ENCODE assay signal across 10 cellular contexts in the genomic region with DNA sequence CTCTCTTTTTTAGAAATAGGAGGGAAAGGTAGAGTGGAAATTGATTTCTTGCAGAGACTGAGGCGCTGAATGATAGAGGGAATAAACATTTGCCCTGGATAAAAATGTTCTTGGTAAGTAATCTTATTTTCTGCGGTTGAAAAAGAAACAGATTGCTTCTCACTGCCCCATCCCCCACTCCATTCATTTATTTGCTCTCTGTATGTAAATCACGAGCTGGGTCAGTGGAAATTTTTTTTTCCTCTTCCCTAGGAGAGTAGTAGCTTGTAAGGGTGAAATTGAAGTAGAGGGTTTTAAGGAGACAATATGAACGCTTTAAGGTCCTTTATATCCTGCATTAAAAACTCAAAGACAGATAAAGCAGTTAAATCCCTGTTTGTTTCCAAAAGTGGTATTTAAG. TPM values are rescaled to one million over a fixed set of nuclear protein-coding genes. Genes with fewer than 3 reads are reported as not detected.
DNase-seq lines count a peak whose midpoint lies in the region; ATAC-seq lines count a peak whose summit lies in the region.
"Had no signal": no experiment of that assay in that cellular context is flagged by ENCODE, and none has a peak within 500 bp of the region (broad histone marks: within the 10 kb centered on the region; RNA-seq: fewer than 3 reads in every experiment).

No MANE protein-coding gene starts in this region.

- no peak for ATAC-seq in GM19455 (IDR thresholded peaks at IDR 0.05; ENCODE audit: unreplicated experiment)
- no peak for ATAC-seq in HG02642 (IDR thresholded peaks at IDR 0.05; ENCODE audit: poor library complexity, unreplicated experiment)
- no peak for ATAC-seq in stimulated activated naive CD8-positive, alpha-beta T cell treated with anti-CD3 and anti-CD28 coated beads, Interleukin-15, Interleukin-2, amounts not matched to agents 100 U/mL and 50 U/mL, for 24 hours

- H3K27me3 ChIP-seq in GM23248 (replicated peaks; ENCODE audit: insufficient read depth) (0 out of 2 replicates have a peak, but pooled peaks cover 10% of the 10 kb centered on the region), rectal smooth muscle tissue (ENCODE audit: control insufficient read depth, insufficient read depth, low read length) (peaks cover 3% of the 10 kb centered on the region)

- peak overlapping the region; percentile 35 for H3K4me2 ChIP-seq in GM23248 (ENCODE audit: unreplicated experiment)

- no peak for DNase-seq in GM23248
- DNase-seq in NCI-H774 (lab: John Stamatoyannopoulos, UW), result peak; percentile 59
- peak; percentile 24 for DNase-seq in fibroblast of peridontal ligament (ENCODE audit: extremely low read depth)
- DNase-seq in SIG-M5 treated with dmso at 0.1 percent for 504 hours (lab: John Stamatoyannopoulos, UW; ENCODE audit: unreplicated experiment), result no peak
- no peak for DNase-seq in stimulated activated naive CD8-positive, alpha-beta T cell treated with anti-CD3 and anti-CD28 coated beads, Interleukin-15, Interleukin-2, amounts not matched to agents 100 U/mL and 50 U/mL, for 24 hours
- DNase-seq: NK-92 treated with Interleukin-12 subunit alpha and Interleukin-12 subunit beta, amount 100 ng/mL, for 24 hours had no signal

- H3K4me1 ChIP-seq in GM23248 (ENCODE audit: insufficient read depth), result no peaks in the 10 kb centered on the region
- H3K4me1 ChIP-seq in rectal smooth muscle tissue (ENCODE audit: control insufficient read depth, insufficient read depth, low read length), result no peaks in the 10 kb centered on the region

- H2AFZ ChIP-seq in GM23248, result peak overlapping the region; percentile 23; the same call in 1 of the 2 replicates

- H3K36me3 ChIP-seq in GM23248 (ENCODE audit: low read depth), result no peaks in the 10 kb centered on the region
- no peaks in the 10 kb centered on the region for H3K36me3 ChIP-seq in rectal smooth muscle tissue (ENCODE audit: control insufficient read depth, insufficient read depth, low read length)

- no peaks in the 10 kb centered on the region for H3K9me3 ChIP-seq in GM23248 (ENCODE audit: low read depth)

- H3K4me3 ChIP-seq in GM23248, result peak overlapping the region; percentile 34
- H3K4me3 ChIP-seq in rectal smooth muscle tissue (ENCODE audit: low read length), result peak overlapping the region; percentile 68

- no peaks in the 10 kb centered on the region for H4K20me1 ChIP-seq in GM23248 (ENCODE audit: insufficient read depth)

- H3K9me2 ChIP-seq in GM23248 (ENCODE audit: insufficient read depth), result no peaks in the 10 kb centered on the region

- in situ Hi-C loops in GM23248 (cut with MboI), result no loop called here

- WGBS in GM23248 (ENCODE audit: low coverage in 1 of 2, low lambda C conversion rate in 2 of 2, missing lambda C conversion rate in 2 of 2), 2 experiments, result 10% methylated on average over 4 of the region's 4 CpGs

- H3F3A ChIP-seq in GM23248 (ENCODE audit: insufficient read depth), result no peaks in the 10 kb centered on the region

- no peaks in the 10 kb centered on the region for H3K79me2 ChIP-seq in GM23248 (ENCODE audit: insufficient read depth)

- H3K27ac ChIP-seq in GM23248, result no peak overlapping the region
- no peak overlapping the region for H3K27ac ChIP-seq in rectal smooth muscle tissue (ENCODE audit: low read depth, low read length)

- H3K9ac ChIP-seq in GM23248, result no peak overlapping the region
- H3K9ac ChIP-seq in rectal smooth muscle tissue (ENCODE audit: low read length), result no peak overlapping the region

RNA-seq across cellular contexts. Expression of gene BRINP3, which starts 1.4 kb away (rescaled TPM):
- not detected in 2 replicates for total RNA-seq in GM23248 (2014; rRNA removed; shearing (Covaris generic))
- polyA plus RNA-seq in GM23248 (2016; fragmentation: Nextera tagmentation; extraction: Ambion mirVana), result not detected in 2 replicates
- total RNA-seq: lung microvascular endothelial cell had no signal

Comparison
In these comparisons a context has a peak if more than half of its experiments do, and no peak if none do; other contexts are left out.
1. DNase-seq: peak in NCI-H774 (single experiment) and fibroblast of peridontal ligament (single experiment); none in GM23248 (single experiment), SIG-M5 treated with dmso at 0.1 percent for 504 hours (single experiment) and stimulated activated naive CD8-positive, alpha-beta T cell treated with anti-CD3 and anti-CD28 coated beads, Interleukin-15, Interleukin-2, amounts not matched to agents 100 U/mL and 50 U/mL, for 24 hours (single experiment).